9 cellular contexts compared by ENCODE assay signal in the genomic region with DNA sequence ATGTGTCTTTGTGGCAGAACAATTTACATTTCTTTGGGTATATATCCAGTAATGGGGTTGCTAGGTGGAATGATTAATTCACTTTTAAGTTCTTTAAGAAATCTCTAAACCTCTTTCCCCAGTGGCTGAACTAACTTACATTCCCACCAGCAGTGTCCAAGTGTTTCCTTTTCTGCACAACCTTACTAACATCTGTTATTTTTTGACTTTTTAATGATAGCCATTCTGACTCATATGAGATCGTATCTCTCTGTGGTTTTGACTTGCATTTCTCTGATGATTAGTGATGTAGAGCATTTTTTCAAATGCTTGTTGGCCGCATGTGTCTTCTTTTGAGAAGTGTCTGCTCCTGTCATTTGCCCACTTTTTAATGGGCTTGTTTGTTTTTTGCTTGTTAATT. TPM values are rescaled to one million over a fixed set of nuclear protein-coding genes. Genes with fewer than 3 reads are reported as not detected.
DNase-seq lines count a peak whose midpoint lies in the region; ATAC-seq and TF ChIP-seq lines count a peak whose summit lies in the region.
"Had no signal": no experiment of that assay in that cellular context is flagged by ENCODE, and none has a peak within 500 bp of the region (broad histone marks: within the 10 kb centered on the region; RNA-seq: fewer than 3 reads in every experiment).

No MANE protein-coding gene starts in this region.

- H3K36me3 Mint-ChIP-seq in progenitor cell of endocrine pancreas (ENCODE audit: insufficient read depth) = peaks cover 12% of the 10 kb centered on the region

- TF ChIP-seq CTCF in progenitor cell of endocrine pancreas (IDR thresholded peaks at IDR 0.05; ENCODE audit: unreplicated experiment) = no peak

- H3K4me1 Mint-ChIP-seq in progenitor cell of endocrine pancreas (ENCODE audit: low read depth) = no peaks in the 10 kb centered on the region

- DNase-seq in DMS 273 (lab: John Stamatoyannopoulos, UW; ENCODE audit: unreplicated experiment) (peak; percentile 48), dedifferentiated amniotic fluid mesenchymal stem cell (ENCODE audit: extremely low spot score) (peak; percentile 66), progenitor cell of endocrine pancreas (ENCODE audit: low spot score, unreplicated experiment) (no peak), NCI-H524 treated with DMSO at 0.1 percent for 48 hours (lab: John Stamatoyannopoulos, UW) (no peak), AG08396 (ENCODE audit: low spot score) (no peak), DMS53 treated with DMSO at 0.1 percent for 48 hours (lab: John Stamatoyannopoulos, UW; ENCODE audit: unreplicated experiment) (no peak)
- DNase-seq: activated T-cell treated with anti-CD3 and anti-CD28 coated beads, Interleukin-2, amount 50 U/mL, for 48 hours had no signal

- no peak overlapping the region for H3K4me3 Mint-ChIP-seq in progenitor cell of endocrine pancreas (ENCODE audit: low read depth)

- no peak overlapping the region for H3K27ac Mint-ChIP-seq in progenitor cell of endocrine pancreas

- H3K27me3 Mint-ChIP-seq in progenitor cell of endocrine pancreas = no peaks in the 10 kb centered on the region

- peak; percentile 50 for ATAC-seq in GM21390 (IDR thresholded peaks at IDR 0.05; ENCODE audit: unreplicated experiment)
- ATAC-seq in HG03521 (IDR thresholded peaks at IDR 0.05; ENCODE audit: unreplicated experiment) = peak; percentile 37

- peaks cover 19% of the 10 kb centered on the region for H3K9me3 Mint-ChIP-seq in progenitor cell of endocrine pancreas (ENCODE audit: low read depth)

RNA-seq across cellular contexts. Expression of a gene that starts 43.1 kb away (rescaled TPM):
- 2.5 and 3.5 TPM in 2 replicates for total RNA-seq in progenitor cell of endocrine pancreas

Comparison
In these comparisons a context has a peak if more than half of its experiments do, and no peak if none do; other contexts are left out.
1. DNase-seq: peak in DMS 273 (single experiment) and dedifferentiated amniotic fluid mesenchymal stem cell (single experiment); none in progenitor cell of endocrine pancreas (single experiment), NCI-H524 treated with DMSO at 0.1 percent for 48 hours (single experiment), AG08396 (single experiment) and DMS53 treated with DMSO at 0.1 percent for 48 hours (single experiment).